In the genomic region with DNA sequence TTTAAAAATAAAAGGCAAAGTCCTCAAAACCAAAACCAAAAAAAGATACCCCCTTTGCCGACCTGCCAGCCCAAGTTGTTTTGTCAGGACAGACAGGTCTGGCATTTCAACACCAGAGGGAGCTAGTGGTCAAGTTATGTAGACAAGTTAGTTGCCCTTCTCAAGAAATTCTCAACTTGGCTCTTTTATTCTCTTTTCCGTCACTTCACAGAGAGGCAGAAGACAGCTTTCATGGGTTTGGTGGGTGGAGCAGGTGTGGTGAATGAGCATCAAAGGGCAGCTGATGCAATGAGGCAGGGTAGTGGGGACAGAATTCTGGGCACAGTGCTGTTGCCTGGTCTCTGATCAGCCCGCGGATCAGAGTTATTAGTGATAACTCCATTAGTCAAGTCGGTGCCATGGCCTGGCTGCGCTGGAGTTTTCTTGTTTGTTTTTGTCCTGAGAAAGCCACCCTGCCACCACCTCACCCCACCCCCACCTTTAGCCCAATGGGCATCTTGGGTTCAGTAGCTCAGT, we compare ENCODE assay signal across 9 cellular contexts.
DNase-seq lines count a peak whose midpoint lies in the region; ATAC-seq and TF ChIP-seq lines count a peak whose summit lies in the region.
"Had no signal": no experiment of that assay in that cellular context is flagged by ENCODE, and none has a peak within 500 bp of the region (broad histone marks: within the 10 kb centered on the region; RNA-seq: fewer than 3 reads in every experiment).

No MANE protein-coding gene starts in this region.

- H3K36me3 Mint-ChIP-seq in neural crest cell (ENCODE audit: low read depth), result no peaks in the 10 kb centered on the region

- TF ChIP-seq POLR2A in Peyer's patch (IDR thresholded peaks at IDR 0.05), result no peak

- DNase-seq in COLO668 (lab: John Stamatoyannopoulos, UW; ENCODE audit: unreplicated experiment) (peak; percentile 41), HS-27A (ENCODE audit: low read depth) (peak; percentile 62), Peyer's patch (peak in 2 of 3 donors; percentile 55 to 82), fibroblast of pulmonary artery (ENCODE audit: low read depth) (peak; percentile 92), neural crest cell (ENCODE audit: low read depth, low spot score) (peak; percentile 61), thoracic aorta (ENCODE audit: low spot score) (peak; percentile 46)
- peak; percentile 29 for DNase-seq in activated T-cell treated with anti-CD3 and anti-CD28 coated beads, Interleukin-2, amount 50 U/mL, for 1 hour

- H3K27ac Mint-ChIP-seq in neural crest cell (ENCODE audit: unreplicated experiment), result no peak overlapping the region
- H3K27ac Mint-ChIP-seq: T-helper 1 cell treated with Interleukin-12 subunit alpha and Interleukin-12 subunit beta and Interleukin-4 antibody, amounts not matched to agents 30 μg/mL and 1 μg/mL, for 36 hours had no signal

- H3K27ac ChIP-seq in Peyer's patch (no peak overlapping the region), thoracic aorta (peak overlapping the region; percentile 60 to 75)

- ATAC-seq in thoracic aorta (ENCODE audit: insufficient number of reproducible peaks, low FRiP score, low read depth) (peak; percentile 54), HG03097 (IDR thresholded peaks at IDR 0.05; ENCODE audit: low FRiP score, unreplicated experiment) (no peak)

- no peaks in the 10 kb centered on the region for H3K4me1 Mint-ChIP-seq in neural crest cell

- H3K9me3 ChIP-seq in Peyer's patch (no peaks in the 10 kb centered on the region), thoracic aorta (no peaks in the 10 kb centered on the region)

- no peaks in the 10 kb centered on the region for H3K27me3 Mint-ChIP-seq in neural crest cell (ENCODE audit: low read depth)

- H3K36me3 ChIP-seq in Peyer's patch (peaks cover 0 to 5% (median 0%) of the 10 kb centered on the region in 3 donors), thoracic aorta (no peaks in the 10 kb centered on the region)

- TF ChIP-seq CTCF in Peyer's patch (IDR thresholded peaks at IDR 0.05) (peak; percentile 28 to 85 (median 74)), fibroblast of pulmonary artery (IDR thresholded peaks at IDR 0.05; ENCODE audit: low read length, missing control alignments) (peak; percentile 87), neural crest cell (conservative IDR thresholded peaks at IDR 0.05) (peak; percentile 90), thoracic aorta (IDR thresholded peaks at IDR 0.05) (peak; percentile 78)

- H3K4me3 ChIP-seq in Peyer's patch (no peak overlapping the region), fibroblast of pulmonary artery (replicated peaks; ENCODE audit: low read depth, low read length) (no peak overlapping the region), thoracic aorta (peak overlapping the region; percentile 3)

- no peaks in the 10 kb centered on the region for H3K9me3 Mint-ChIP-seq in neural crest cell
- H3K9me3 Mint-ChIP-seq: T-helper 1 cell treated with Interleukin-12 subunit alpha and Interleukin-12 subunit beta and Interleukin-4 antibody, amounts not matched to agents 30 μg/mL and 1 μg/mL, for 36 hours had no signal

- H3K4me1 ChIP-seq in Peyer's patch (peaks cover 0 to 23% (median 4%) of the 10 kb centered on the region in 4 donors), thoracic aorta (ENCODE audit: control insufficient read depth in 1 of 2, low read depth in 2 of 2) (peaks cover 15 to 35% of the 10 kb centered on the region in 2 donors)

- H3K27me3 ChIP-seq in Peyer's patch (no peaks in the 10 kb centered on the region), thoracic aorta (replicated peaks; ENCODE audit: insufficient read depth) (no peaks in the 10 kb centered on the region)

- no peak overlapping the region for H3K4me3 Mint-ChIP-seq in neural crest cell
- H3K4me3 Mint-ChIP-seq: T-helper 1 cell treated with Interleukin-12 subunit alpha and Interleukin-12 subunit beta and Interleukin-4 antibody, amounts not matched to agents 30 μg/mL and 1 μg/mL, for 36 hours had no signal

Comparison
In these comparisons a context has a peak if more than half of its experiments do, and no peak if none do; other contexts are left out.
1. DNase-seq: peak in every context shown above with its lines; median percentile 92 in fibroblast of pulmonary artery; 68 in Peyer's patch; 62 in HS-27A; 61 in neural crest cell; 46 in thoracic aorta; 41 in COLO668; 29 in activated T-cell treated with anti-CD3 and anti-CD28 coated beads, Interleukin-2, amount 50 U/mL, for 1 hour.
2. H3K27ac ChIP-seq: peak in thoracic aorta (2 of 2); none in Peyer's patch (0 of 4).
3. Peak in every context shown above with its lines, with median percentiles within 50 percentile points of each other: CTCF ChIP-seq.